Comparison of ENCODE assay signal across 8 cellular contexts in the genomic region with DNA sequence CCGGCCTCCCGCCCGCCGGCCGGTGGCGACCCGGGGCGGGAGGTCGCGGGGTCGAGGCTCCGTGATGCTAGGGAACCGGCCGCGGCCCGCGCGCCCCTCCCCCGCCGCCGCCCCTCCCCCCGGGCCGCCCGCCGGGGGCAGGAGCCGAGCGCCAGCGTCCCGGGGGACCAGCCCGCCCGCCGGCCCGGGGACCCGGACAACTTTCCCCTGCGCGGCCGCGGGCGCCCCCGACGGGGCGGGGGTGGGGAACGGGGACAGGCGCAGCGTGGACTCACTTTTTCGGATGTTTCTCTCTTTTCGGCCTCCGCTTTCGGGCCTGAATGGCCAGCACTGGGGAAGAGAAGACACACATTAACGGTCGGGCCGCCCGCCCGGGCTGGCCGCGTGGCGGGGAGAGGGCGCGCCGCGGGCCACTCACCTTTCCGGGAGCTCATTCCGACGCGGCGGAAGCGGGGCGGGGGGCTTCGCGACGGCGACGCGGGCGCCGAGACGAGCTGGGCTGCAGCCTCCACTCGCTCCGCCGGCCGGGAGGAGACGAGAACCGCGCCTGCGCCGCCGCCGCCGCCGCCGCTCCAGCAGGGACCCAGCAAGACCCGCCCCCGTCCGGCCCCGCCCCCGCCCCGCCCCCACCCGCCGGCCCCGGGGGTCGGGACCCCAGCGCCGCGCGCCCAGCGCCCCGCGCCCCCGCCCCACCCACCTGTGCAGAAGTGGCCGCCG. TPM values are rescaled to one million over a fixed set of nuclear protein-coding genes. Genes with fewer than 3 reads are reported as not detected.
DNase-seq lines count a peak whose midpoint lies in the region; ATAC-seq, FAIRE-seq and TF ChIP-seq lines count a peak whose summit lies in the region.

A gene (minus strand): TSS at position 549 of the 717 bp plus-strand sequence.

- peak within 1 kb of the TSS; percentile 39 for H3K56ac ChIP-seq in H1 (replicated peaks; ENCODE audit: insufficient read length, low read depth, low read length)

- H3K79me1 ChIP-seq in H1 (ENCODE audit: low read depth, low read length), result peaks cover 3% of the 10 kb centered on the region; the same call in 1 of the 2 replicates

- H4K91ac ChIP-seq in H1 (replicated peaks; ENCODE audit: insufficient read length, low read length), result peak within 1 kb of the TSS; percentile 52

- peak in 1 of 2 experiments; percentile 44; a peak in 1 of 3 replicates for TF ChIP-seq POLR2A in H1 (IDR thresholded peaks at IDR 0.05; ENCODE audit: control extremely low read depth in 1 of 2, low read depth in 2 of 2, low read length in 2 of 2)

- POLR2A ChIA-PET in AG04449 (lab: Yijun Ruan, JAX), result interaction anchor here (0.7 to 1.0 kb wide), 2 partner anchors 13 to 179 kb away, joined by 3 read pairs; no protein-coding TSS in a partner anchor
- POLR2A ChIA-PET in H1 (lab: Charles Lee; ENCODE audit: partially characterized antibody), result interaction anchor here (0.9 to 4.5 kb wide), 7 partner anchors 9 to 405 kb away, joined by 3 to 28 read pairs (median 4); no protein-coding TSS in a partner anchor

- WGBS in H1 (ENCODE audit: extremely low coverage in 1 of 2, insufficient coverage in 1 of 2, insufficient read length in 1 of 2, insufficient replicate concordance in 2 of 2, low coverage in 1 of 2, low lambda C conversion rate in 2 of 2, missing lambda C conversion rate in 1 of 2), 2 experiments, result 2% methylated on average over 12 of the region's 111 CpGs; no CpG with 5 or more reads in 1 of the 2 experiments
- WGBS in mesodermal cell (ENCODE audit: insufficient coverage in 2 of 2), 2 experiments, result 0% methylated on average over 37 to 57 of the region's 111 CpGs

- no peaks in the 10 kb centered on the region for H3K9me3 ChIP-seq in H1 (ENCODE audit: insufficient read depth in 2 of 2, low read depth in 1 of 2, low read length in 1 of 2)
- no peaks in the 10 kb centered on the region for H3K9me3 ChIP-seq in mesodermal cell (ENCODE audit: control insufficient read depth, low read length)

- H3K18ac ChIP-seq in H1 (ENCODE audit: extremely low read depth, low read length), result peak within 1 kb of the TSS; percentile 87

- H3K4me1 ChIP-seq in H1 (replicated peaks in 1 of 4; ENCODE audit: control insufficient read depth in 3 of 4, insufficient read depth in 4 of 4, low read length in 3 of 4), result peaks cover 0 to 3% (median 0%) of the 10 kb centered on the region in 4 experiments; a peak in 2 of 7 replicates
- H3K4me1 ChIP-seq in mesodermal cell (ENCODE audit: control insufficient read depth, insufficient read depth, low read length, poor library complexity, severe bottlenecking), result no peaks in the 10 kb centered on the region

- CTCF ChIA-PET in AG04449 (lab: Yijun Ruan, JAX), result interaction anchor here (1.3 kb wide), 1 partner anchor 99 kb away, joined by 3 read pairs; no protein-coding TSS in a partner anchor
- CTCF ChIA-PET in H1 (lab: Charles Lee; ENCODE audit: partially characterized antibody), result no interaction called here

- peaks cover 4 to 11% of the 10 kb centered on the region in 2 experiments for H4K20me1 ChIP-seq in H1 (replicated peaks in 1 of 2; ENCODE audit: control insufficient read depth in 1 of 2, insufficient read depth in 2 of 2, low read length in 2 of 2)

- no peaks in the 10 kb centered on the region for H3K27me3 ChIP-seq in H1 (replicated peaks in 1 of 4; ENCODE audit: control insufficient read depth in 3 of 4, extremely low read depth in 1 of 4, insufficient read depth in 3 of 4, low read length in 3 of 4)

- FAIRE-seq in H1 (lab: Jason Lieb, UNC), result no peak

- H3K4ac ChIP-seq in H1 (replicated peaks; ENCODE audit: insufficient read length, low read depth, low read length), result no peak within 1 kb of the TSS

- H3K27ac ChIP-seq in H1 (ENCODE audit: low read depth, low read length) (peak within 1 kb of the TSS; percentile 36; the same call in 1 of the 2 replicates), mesodermal cell (ENCODE audit: low read depth, low read length, severe bottlenecking) (peak within 1 kb of the TSS; percentile 64)

- peak within 1 kb of the TSS; percentile 47 to 75 for H3K4me2 ChIP-seq in H1 (ENCODE audit: insufficient read depth in 1 of 2, low read depth in 2 of 2, low read length in 2 of 2)

- H3K23me2 ChIP-seq in H1 (ENCODE audit: low read depth, low read length), result no peaks in the 10 kb centered on the region; the same call in 1 of the 2 replicates

- H3K36me3 ChIP-seq in H1 (ENCODE audit: control insufficient read depth in 2 of 4, insufficient read depth in 4 of 4, low read length in 3 of 4) (peaks cover 0 to 4% (median 1%) of the 10 kb centered on the region in 4 experiments; a peak in 3 of 8 replicates), mesodermal cell (ENCODE audit: control insufficient read depth, insufficient read depth, low read length) (peaks cover 9% of the 10 kb centered on the region)

- H2BK5ac ChIP-seq in H1 (ENCODE audit: low read depth, low read length), result no peak within 1 kb of the TSS

- peaks cover 9 to 38% of the 10 kb centered on the region in 2 experiments for H3K79me2 ChIP-seq in H1 (ENCODE audit: control insufficient read depth in 1 of 2, insufficient read depth in 2 of 2, low read length in 2 of 2)

- no peak within 1 kb of the TSS for H2BK12ac ChIP-seq in H1 (ENCODE audit: low read depth, low read length)

- no peak within 1 kb of the TSS for H2BK120ac ChIP-seq in H1 (replicated peaks; ENCODE audit: low read depth, low read length)

- H3K9ac ChIP-seq in H1 (replicated peaks in 1 of 4; ENCODE audit: extremely low read depth in 1 of 4, low read depth in 3 of 4, low read length in 3 of 4), result peak within 1 kb of the TSS; percentile 58 to 74 (median 71)

- H2BK15ac ChIP-seq in H1 (ENCODE audit: low read length), result no peak within 1 kb of the TSS

- H4K8ac ChIP-seq in H1 (ENCODE audit: extremely low read depth, insufficient read depth, low read length), result peak within 1 kb of the TSS; percentile 85

- H2AFZ ChIP-seq in H1 (ENCODE audit: low read length), result peak within 1 kb of the TSS; percentile 56; the same call in 1 of the 2 replicates

- TF ChIP-seq RAD21 in H1 (IDR thresholded peaks at IDR 0.05 in 1 of 2, conservative IDR thresholded peaks at IDR 0.05 in 1 of 2; ENCODE audit: low read depth in 2 of 2, low read length in 2 of 2), result no peak

- H3K4me3 ChIP-seq in AG04449 (ENCODE audit: low read depth, low read length) (peak within 1 kb of the TSS; percentile 72), H1 (ENCODE audit: extremely low read depth in 1 of 4, insufficient read depth in 2 of 4, low read depth in 3 of 4, low read length in 4 of 4) (peak within 1 kb of the TSS; percentile 81 to 99 (median 88)), mesodermal cell (ENCODE audit: extremely low read depth, insufficient read depth, low read length, poor library complexity, severe bottlenecking) (peak within 1 kb of the TSS; percentile 70)

- H2AK5ac ChIP-seq in H1 (ENCODE audit: low read depth, low read length), result no peak within 1 kb of the TSS

- DNase-seq in AG04449 (ENCODE audit: low read depth, low spot score) (no peak), NCI-H510A treated with DMSO at 0.1 percent for 48 hours (lab: John Stamatoyannopoulos, UW) (peak; percentile 19), H1 (ENCODE audit: low read depth in 1 of 2, low spot score in 2 of 2) (peak in 1 of 2 experiments; percentile 81)
- DNase-seq in activated CD8-positive, alpha-beta memory T cell treated with anti-CD3 and anti-CD28 coated beads for 4 hours (ENCODE audit: low read depth in 2 of 2), result peak; percentile 50 to 56
- peak; percentile 58 for DNase-seq in stimulated activated CD8-positive, alpha-beta memory T cell treated with anti-CD3 and anti-CD28 coated beads, Interleukin-15, amount 100 ng/mL, for 24 hours (ENCODE audit: low read depth)

- peak; percentile 77 for ATAC-seq in GM18511 (IDR thresholded peaks at IDR 0.05; ENCODE audit: unreplicated experiment)
- ATAC-seq in HG03045 (IDR thresholded peaks at IDR 0.05; ENCODE audit: unreplicated experiment), result peak; percentile 81

- H3K14ac ChIP-seq in H1 (ENCODE audit: insufficient read length), result no peak within 1 kb of the TSS

- TF ChIP-seq EP300 in H1 (IDR thresholded peaks at IDR 0.05; ENCODE audit: borderline replicate concordance in 1 of 2, low read depth in 2 of 2, low read length in 2 of 2), result no peak

- H4K5ac ChIP-seq in H1 (ENCODE audit: insufficient read length, low read depth, low read length), result peak within 1 kb of the TSS; percentile 3

- no peak within 1 kb of the TSS for H2BK20ac ChIP-seq in H1 (ENCODE audit: low read length)

- TF ChIP-seq CTCF in AG04449 (IDR thresholded peaks at IDR 0.05; ENCODE audit: insufficient read depth, low read length, missing control alignments), result no peak
- TF ChIP-seq CTCF in H1 (IDR thresholded peaks at IDR 0.05; ENCODE audit: control extremely low read depth in 1 of 3, insufficient read depth in 1 of 3, low read depth in 1 of 3, low read length in 3 of 3), result no peak

- H3K23ac ChIP-seq in H1 (ENCODE audit: insufficient read length), result no peak within 1 kb of the TSS

TF ChIP-seq in H1, 55 proteins besides CTCF, POLR2A, EP300 and RAD21 (continues in another document):
- TF ChIP-seq, protein P1, sequence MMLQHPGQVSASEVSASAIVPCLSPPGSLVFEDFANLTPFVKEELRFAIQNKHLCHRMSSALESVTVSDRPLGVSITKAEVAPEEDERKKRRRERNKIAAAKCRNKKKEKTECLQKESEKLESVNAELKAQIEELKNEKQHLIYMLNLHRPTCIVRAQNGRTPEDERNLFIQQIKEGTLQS (IDR thresholded peaks at IDR 0.05; ENCODE audit: insufficient read depth, low read depth, low read length), result no peak
- TF ChIP-seq NRF1 (IDR thresholded peaks at IDR 0.05; ENCODE audit: low read depth, low read length) (peak; percentile 14; the same call in 1 of the 2 replicates), KDM4A (IDR thresholded peaks at IDR 0.05; ENCODE audit: low read depth, low read length, severe bottlenecking) (peak; percentile 13), SIN3A (conservative IDR thresholded peaks at IDR 0.05 in 1 of 2, IDR thresholded peaks at IDR 0.05 in 1 of 2; ENCODE audit: low read depth in 1 of 2, low read length in 2 of 2) (no peak; a peak in 1 of 4 replicates), CREB1 (IDR thresholded peaks at IDR 0.05) (no peak; the same call in 1 of the 2 replicates), PHF8 (conservative IDR thresholded peaks at IDR 0.05; ENCODE audit: low read depth, low read length) (peak; percentile 71), RBBP5 (IDR thresholded peaks at IDR 0.05; ENCODE audit: borderline replicate concordance, low read depth, low read length) (peak; percentile 40; the same call in 1 of the 2 replicates)

RNA-seq across cellular contexts. Expression of the gene that starts here (rescaled TPM):
- total RNA-seq in H1 (2021; fragmentation: NEBNext Ultra II Directional; extraction: Animal tissue kit (Norgen Biotek cat#: 25700)), result 47.1 and 51.2 TPM in 2 replicates
- polyA plus RNA-seq in H1 (2011; rRNA removed), result 8.0 and 10.0 TPM in 2 replicates
- 12.8 TPM for polyA plus RNA-seq in H1 (2011; cell fraction: cytosol; rRNA removed)
- polyA plus RNA-seq in H1 (2011; cell fraction: nucleus; rRNA removed), result 10.2 TPM
- 24.5 to 36.3 TPM (median 26.9 TPM) in 4 replicates for polyA plus RNA-seq in H1 (2012, experiment 1 of 2)
- 2.5 TPM for polyA plus RNA-seq in H1 (2012, experiment 2 of 2)
- polyA plus RNA-seq in H1 (2013, experiment 1 of 2), result 33.6 TPM
- 32.5 TPM for polyA plus RNA-seq in H1 (2013, experiment 2 of 2)
- polyA minus RNA-seq in H1 (2011; rRNA and poly(A)+ RNA removed), result 26.2 and 29.4 TPM in 2 replicates
- polyA minus RNA-seq in H1 (2011; cell fraction: cytosol; rRNA and poly(A)+ RNA removed), result 22.1 TPM
- 40.2 TPM for polyA minus RNA-seq in H1 (2011; cell fraction: nucleus; rRNA and poly(A)+ RNA removed)
- polyA plus RNA-seq in mesodermal cell (2013, experiment 1 of 2), result 53.5 TPM
- 48.3 TPM for polyA plus RNA-seq in mesodermal cell (2013, experiment 2 of 2)
